8 cellular contexts compared by ENCODE assay signal in the genomic region with DNA sequence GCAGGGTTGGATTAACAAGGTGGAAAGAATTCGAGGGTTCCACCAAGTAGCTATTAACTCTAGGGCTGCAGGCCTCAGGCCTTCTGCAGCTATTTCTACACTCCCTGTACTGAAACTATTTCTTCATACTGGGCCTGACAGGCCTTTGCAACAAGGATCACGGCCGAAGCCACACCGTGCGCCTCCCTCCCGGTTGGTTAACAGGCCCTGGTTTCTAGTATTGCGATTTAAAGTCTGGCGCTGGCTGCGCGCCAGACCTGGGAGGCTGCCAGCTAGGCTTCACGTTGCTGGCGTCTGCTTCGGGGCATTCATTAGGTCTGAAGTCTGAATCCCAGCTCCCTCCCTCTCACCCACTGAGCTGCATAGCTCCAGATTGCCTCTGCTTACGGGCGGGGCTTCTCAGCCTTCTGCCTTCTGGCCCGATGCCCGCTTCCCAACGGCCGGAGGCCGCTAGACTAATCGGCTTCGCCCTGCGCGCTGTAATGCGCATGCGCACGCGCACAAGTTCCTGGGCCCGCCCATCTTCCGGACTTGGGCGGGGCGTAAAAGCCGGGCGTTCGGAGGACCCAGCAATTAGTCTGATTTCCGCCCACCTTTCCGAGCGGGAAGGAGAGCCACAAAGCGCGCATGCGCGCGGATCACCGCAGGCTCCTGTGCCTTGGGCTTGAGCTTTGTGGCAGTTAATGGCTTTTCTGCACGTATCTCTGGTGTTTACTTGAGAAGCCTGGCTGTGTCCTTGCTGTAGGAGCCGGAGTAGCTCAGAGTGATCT. TPM values are rescaled to one million over a fixed set of nuclear protein-coding genes. Genes with fewer than 3 reads are reported as not detected.
DNase-seq lines count a peak whose midpoint lies in the region; ATAC-seq and TF ChIP-seq lines count a peak whose summit lies in the region.

No MANE protein-coding gene starts in this region.

- no peaks in the 10 kb centered on the region for H3K27me3 Mint-ChIP-seq in activated T-cell treated with anti-CD3 and anti-CD28 coated beads, Interleukin-2, amount 50 U/mL, for 24 hours

- H3K36me3 Mint-ChIP-seq in activated T-cell treated with anti-CD3 and anti-CD28 coated beads, Interleukin-2, amount 50 U/mL, for 24 hours (ENCODE audit: low read depth) = peaks cover 67% of the 10 kb centered on the region

- H4K20me1 ChIP-seq in PC-3 (ENCODE audit: low read length) = peaks cover 56% of the 10 kb centered on the region

- no peak overlapping the region for H2AFZ ChIP-seq in PC-3 (ENCODE audit: low read length)

- H3K36me3 ChIP-seq in PC-3 (ENCODE audit: low read depth, low read length) = peaks cover 52% of the 10 kb centered on the region
- peaks cover 29 to 32% of the 10 kb centered on the region in 2 donors for H3K36me3 ChIP-seq in mucosa of rectum (ENCODE audit: control insufficient read depth in 2 of 2, insufficient read depth in 2 of 2, low read length in 2 of 2)

- peak; percentile 88 for TF ChIP-seq POLR2A in erythroblast (IDR thresholded peaks at IDR 0.05; ENCODE audit: low read length)

- H3K4me2 ChIP-seq in PC-3 (ENCODE audit: low read length) = peak overlapping the region; percentile 94

- H3F3A ChIP-seq in PC-3 (ENCODE audit: low read length, unreplicated experiment) = peaks cover 18% of the 10 kb centered on the region

- ATAC-seq in GM21619 (IDR thresholded peaks at IDR 0.05; ENCODE audit: unreplicated experiment) (peak; percentile 49), PC-3 (peak; percentile 77)

- no peaks in the 10 kb centered on the region for H3K9me3 Mint-ChIP-seq in activated T-cell treated with anti-CD3 and anti-CD28 coated beads, Interleukin-2, amount 50 U/mL, for 24 hours

- H3K27ac Mint-ChIP-seq in activated T-cell treated with anti-CD3 and anti-CD28 coated beads, Interleukin-2, amount 50 U/mL, for 24 hours = peak overlapping the region; percentile 99

- no peak for TF ChIP-seq CTCF in PC-3 (conservative IDR thresholded peaks at IDR 0.05; ENCODE audit: low read depth, low read length)

- peaks cover 65% of the 10 kb centered on the region for H3K4me1 Mint-ChIP-seq in activated T-cell treated with anti-CD3 and anti-CD28 coated beads, Interleukin-2, amount 50 U/mL, for 24 hours (ENCODE audit: low read depth)

- no peaks in the 10 kb centered on the region for H3K27me3 ChIP-seq in PC-3 (ENCODE audit: low read length)
- no peaks in the 10 kb centered on the region for H3K27me3 ChIP-seq in mucosa of rectum (ENCODE audit: control insufficient read depth in 2 of 2, insufficient read depth in 2 of 2, low read length in 2 of 2)

- H3K4me3 ChIP-seq in Jurkat, Clone E6-1 (ENCODE audit: low read length) = peak overlapping the region; percentile 100
- H3K4me3 ChIP-seq in PC-3 (ENCODE audit: low read length) = peak overlapping the region; percentile 93
- peak overlapping the region; percentile 96 to 99 for H3K4me3 ChIP-seq in mucosa of rectum (ENCODE audit: low read length in 2 of 2)

- H3K79me2 ChIP-seq in PC-3 (ENCODE audit: low read length) = peaks cover 78% of the 10 kb centered on the region

- CTCF ChIA-PET in PC-3 (lab: Charles Lee) = interaction anchor here (0.6 to 1.4 kb wide), 3 partner anchors 12 to 675 kb away, joined by 3 to 5 read pairs (median 4); no protein-coding TSS in a partner anchor

- peaks cover 22% of the 10 kb centered on the region for H3K4me1 ChIP-seq in PC-3 (ENCODE audit: insufficient read depth, low read length)
- peaks cover 14 to 17% of the 10 kb centered on the region in 2 donors for H3K4me1 ChIP-seq in mucosa of rectum (ENCODE audit: control insufficient read depth in 2 of 2, insufficient read depth in 2 of 2, low read length in 2 of 2)

- intact Hi-C loops in PC-3 (cut with micrococcal nuclease) = loop anchor here (1.0 to 5.0 kb wide), 3 partner anchors 44 to 130 kb away; partner anchors contain the start of gene TSG101

- POLR2A ChIA-PET in PC-3 (lab: Charles Lee; ENCODE audit: unreplicated experiment) = interaction anchor here (0.6 to 1.4 kb wide), 5 partner anchors 12 to 170 kb away, joined by 3 to 14 read pairs (median 3); partner anchors contain the start of genes HPS5 and TSG101

- H3K9ac ChIP-seq in PC-3 (ENCODE audit: low read length) (peak overlapping the region; percentile 98), mucosa of rectum (ENCODE audit: low read depth in 1 of 2, low read length in 2 of 2) (peak overlapping the region; percentile 98 to 99)

- BruUV-seq in PC-3 (replicated peaks; lab: Mats Ljungman, UMichigan) = TSS peak; percentile 82

- H3K27ac ChIP-seq in PC-3 (ENCODE audit: low read length) (peak overlapping the region; percentile 82), mucosa of rectum (ENCODE audit: low read depth in 2 of 2, low read length in 2 of 2) (peak overlapping the region; percentile 98 to 99)

- no peaks in the 10 kb centered on the region for H3K9me2 ChIP-seq in PC-3 (replicated peaks; ENCODE audit: low read length)

- H3K9me3 ChIP-seq in PC-3 (ENCODE audit: low read length) = no peaks in the 10 kb centered on the region
- no peaks in the 10 kb centered on the region for H3K9me3 ChIP-seq in mucosa of rectum (ENCODE audit: control insufficient read depth in 2 of 2, low read length in 2 of 2)

- peak overlapping the region; percentile 99 for H3K4me3 Mint-ChIP-seq in activated T-cell treated with anti-CD3 and anti-CD28 coated beads, Interleukin-2, amount 50 U/mL, for 24 hours

- DNase-seq in DMS153 (lab: John Stamatoyannopoulos, UW) (peak; percentile 99), PC-3 (peak; percentile 98), erythroblast (lab: John Stamatoyannopoulos, UW) (peak; percentile 99)
- peak; percentile 96 for DNase-seq in Jurkat, Clone E6-1 (ENCODE audit: low read depth, low spot score)
- peak; percentile 98 for DNase-seq in activated T-cell treated with anti-CD3 and anti-CD28 coated beads, Interleukin-2, amount 50 U/mL, for 24 hours
- DNase-seq in stimulated activated CD8-positive, alpha-beta memory T cell treated with anti-CD3 and anti-CD28 coated beads, Interleukin-4, amount 100 ng/mL, for 4 hours (ENCODE audit: low read depth in 2 of 2, low spot score in 1 of 2) = peak; percentile 84 to 91

RNA-seq across cellular contexts. Expression of gene LDHA, which starts 1.6 kb away (rescaled TPM):
- polyA plus RNA-seq in Jurkat, Clone E6-1 (2012; ENCODE audit: insufficient read depth, insufficient read length) = 1,729 TPM
- 1,402 and 1,441 TPM in 2 replicates for total RNA-seq in PC-3 (2014; rRNA removed)

RNA-seq across cellular contexts. Expression of gene LDHC, which starts 16.2 kb away (rescaled TPM):
- not detected for polyA plus RNA-seq in Jurkat, Clone E6-1 (2012; ENCODE audit: insufficient read depth, insufficient read length)
- 0.15 TPM in 1 of 2 replicates, not detected in the other for total RNA-seq in PC-3 (2014; rRNA removed)

RNA-seq across cellular contexts. Expression of gene LDHAL6A, which starts 59.7 kb away (rescaled TPM):
- polyA plus RNA-seq in Jurkat, Clone E6-1 (2012; ENCODE audit: insufficient read depth, insufficient read length) = not detected
- not detected in 2 replicates for total RNA-seq in PC-3 (2014; rRNA removed)

Comparison
In these comparisons a context has a peak if more than half of its experiments do, and no peak if none do; other contexts are left out.
1. Peak in every context shown above with its lines: DNase-seq, ATAC-seq, H3K4me3 ChIP-seq and H3K27ac ChIP-seq.